Comparison of ENCODE assay signal across 14 cellular contexts in genomic region chr7:128941323-128941890, GRCh38. TPM values are rescaled to one million over a fixed set of nuclear protein-coding genes. Genes with fewer than 3 reads are reported as not detected.
DNase-seq lines count a peak whose midpoint lies in the region; ATAC-seq, FAIRE-seq and TF ChIP-seq lines count a peak whose summit lies in the region.
"Had no signal": no experiment of that assay in that cellular context is flagged by ENCODE, and none has a peak within 500 bp of the region (broad histone marks: within the 10 kb centered on the region; RNA-seq: fewer than 3 reads in every experiment).

No MANE protein-coding gene starts in this region.

- peaks cover 68% of the 10 kb centered on the region for H3K79me2 ChIP-seq in MM.1S (ENCODE audit: low read length)

- H3K9me2 ChIP-seq in MM.1S (replicated peaks; ENCODE audit: insufficient read depth, low read length) = no peaks in the 10 kb centered on the region

- 91% methylated on average over 12 of the region's 15 CpGs for WGBS in esophagus muscularis mucosa

- TF ChIP-seq CTCF in MM.1S (IDR thresholded peaks at IDR 0.05; ENCODE audit: low read length) = no peak
- no peak for TF ChIP-seq CTCF in esophagus muscularis mucosa (IDR thresholded peaks at IDR 0.05)

- H3K4me2 ChIP-seq in MM.1S (ENCODE audit: low read depth, low read length) = peak overlapping the region; percentile 97

- no peak for FAIRE-seq in GM19239 (lab: Jason Lieb, UNC)
- FAIRE-seq: colon had no signal

- TF ChIP-seq EP300 in esophagus muscularis mucosa (IDR thresholded peaks at IDR 0.05) = no peak

- DNase-seq in activated T-cell treated with anti-CD3 and anti-CD28 coated beads, Interleukin-2, amount 50 U/mL, for 24 hours = no peak
- DNase-seq in activated T-cell treated with anti-CD3 and anti-CD28 coated beads, Interleukin-2, amount 50 U/mL, for 48 hours = no peak
- no peak for DNase-seq in MM.1S
- DNase-seq in effector memory CD8-positive, alpha-beta T cell = no peak
- DNase-seq in stimulated activated naive B cell treated with anti-CD40 and anti-IgM and Interleukin-4, amounts not matched to agents 10 μg/mL and 1 μg/mL and 100 μg/mL, for 72 hours = no peak
- no peak for DNase-seq in NCI-H2107 treated with DMSO at 0.1 percent for 48 hours (lab: John Stamatoyannopoulos, UW; ENCODE audit: unreplicated experiment)
- no peak for DNase-seq in GM19239 (ENCODE audit: insufficient read length, low spot score)
- no peak for DNase-seq in esophagus muscularis mucosa (ENCODE audit: extremely low spot score)
- DNase-seq: DND-41; mesendoderm; NCI-H345; posterior cingulate gyrus; stimulated activated CD8-positive, alpha-beta memory T cell treated with anti-CD3 and anti-CD28 coated beads, Interleukin-4, amount 100 ng/mL, for 48 hours had no signal

- no peaks in the 10 kb centered on the region for H3K36me3 Mint-ChIP-seq in activated T-cell treated with anti-CD3 and anti-CD28 coated beads, Interleukin-2, amount 50 U/mL, for 24 hours (ENCODE audit: low read depth)
- H3K36me3 Mint-ChIP-seq in effector memory CD8-positive, alpha-beta T cell (ENCODE audit: insufficient read depth) = peaks cover 18% of the 10 kb centered on the region
- peaks cover 51 to 55% of the 10 kb centered on the region in 2 donors for H3K36me3 Mint-ChIP-seq in stimulated activated naive B cell treated with anti-CD40 and anti-IgM and Interleukin-4, amounts not matched to agents 10 μg/mL and 1 μg/mL and 100 μg/mL, for 72 hours

- H2AFZ ChIP-seq in MM.1S (ENCODE audit: low read length) = peak overlapping the region; percentile 10; the same call in 1 of the 2 replicates

- H3K36me3 ChIP-seq in MM.1S (replicated peaks; ENCODE audit: insufficient read depth, low read length) (no peaks in the 10 kb centered on the region; the same call in 1 of the 2 replicates), esophagus muscularis mucosa (no peaks in the 10 kb centered on the region)

- no peak for ATAC-seq in effector memory CD8-positive, alpha-beta T cell (replicated peaks)
- ATAC-seq in stimulated activated naive B cell treated with anti-CD40 and anti-IgM and Interleukin-4, amounts not matched to agents 10 μg/mL and 1 μg/mL and 100 μg/mL, for 72 hours (replicated peaks) = no peak

- peaks cover 37% of the 10 kb centered on the region for H3K4me1 ChIP-seq in MM.1S (ENCODE audit: low read length)
- peaks cover 11 to 20% (median 20%) of the 10 kb centered on the region in 4 donors for H3K4me1 ChIP-seq in esophagus muscularis mucosa

- H3K27me3 Mint-ChIP-seq in activated T-cell treated with anti-CD3 and anti-CD28 coated beads, Interleukin-2, amount 50 U/mL, for 24 hours = peaks cover 39% of the 10 kb centered on the region
- H3K27me3 Mint-ChIP-seq in effector memory CD8-positive, alpha-beta T cell = peaks cover 9 to 22% of the 10 kb centered on the region in 2 donors
- no peaks in the 10 kb centered on the region for H3K27me3 Mint-ChIP-seq in stimulated activated naive B cell treated with anti-CD40 and anti-IgM and Interleukin-4, amounts not matched to agents 10 μg/mL and 1 μg/mL and 100 μg/mL, for 72 hours

- no peaks in the 10 kb centered on the region for H3K9me3 Mint-ChIP-seq in activated T-cell treated with anti-CD3 and anti-CD28 coated beads, Interleukin-2, amount 50 U/mL, for 24 hours
- H3K9me3 Mint-ChIP-seq in effector memory CD8-positive, alpha-beta T cell = no peaks in the 10 kb centered on the region
- H3K9me3 Mint-ChIP-seq in stimulated activated naive B cell treated with anti-CD40 and anti-IgM and Interleukin-4, amounts not matched to agents 10 μg/mL and 1 μg/mL and 100 μg/mL, for 72 hours = no peaks in the 10 kb centered on the region

- peaks cover 47% of the 10 kb centered on the region for H3F3A ChIP-seq in MM.1S (ENCODE audit: insufficient read depth, low read length)

- H3K9ac ChIP-seq in MM.1S (ENCODE audit: low read length) = peak overlapping the region; percentile 68

- H3K4me1 Mint-ChIP-seq in activated T-cell treated with anti-CD3 and anti-CD28 coated beads, Interleukin-2, amount 50 U/mL, for 24 hours (ENCODE audit: low read depth) = peaks cover 30% of the 10 kb centered on the region
- peaks cover 21 to 29% of the 10 kb centered on the region in 2 donors for H3K4me1 Mint-ChIP-seq in effector memory CD8-positive, alpha-beta T cell (ENCODE audit: low read depth in 2 of 2)
- peaks cover 29 to 58% of the 10 kb centered on the region in 2 donors for H3K4me1 Mint-ChIP-seq in stimulated activated naive B cell treated with anti-CD40 and anti-IgM and Interleukin-4, amounts not matched to agents 10 μg/mL and 1 μg/mL and 100 μg/mL, for 72 hours

- intact Hi-C loops in esophagus muscularis mucosa (cut with DNase I) = no loop called here

- peak overlapping the region; percentile 32 for H3K4me3 Mint-ChIP-seq in activated T-cell treated with anti-CD3 and anti-CD28 coated beads, Interleukin-2, amount 50 U/mL, for 24 hours
- H3K4me3 Mint-ChIP-seq in effector memory CD8-positive, alpha-beta T cell = peak overlapping the region; percentile 30 to 80
- H3K4me3 Mint-ChIP-seq in stimulated activated naive B cell treated with anti-CD40 and anti-IgM and Interleukin-4, amounts not matched to agents 10 μg/mL and 1 μg/mL and 100 μg/mL, for 72 hours = peak overlapping the region; percentile 91 to 99

- H3K4me3 ChIP-seq in MM.1S (ENCODE audit: low read length) = peak overlapping the region; percentile 62
- peak overlapping the region in 1 of 4 donors; percentile 20 for H3K4me3 ChIP-seq in esophagus muscularis mucosa

- H4K20me1 ChIP-seq in MM.1S (ENCODE audit: insufficient read depth, low read length) = no peaks in the 10 kb centered on the region

- H3K27ac Mint-ChIP-seq in activated T-cell treated with anti-CD3 and anti-CD28 coated beads, Interleukin-2, amount 50 U/mL, for 24 hours = peak overlapping the region; percentile 2
- peak overlapping the region; percentile 40 to 65 for H3K27ac Mint-ChIP-seq in effector memory CD8-positive, alpha-beta T cell
- peak overlapping the region; percentile 96 for H3K27ac Mint-ChIP-seq in stimulated activated naive B cell treated with anti-CD40 and anti-IgM and Interleukin-4, amounts not matched to agents 10 μg/mL and 1 μg/mL and 100 μg/mL, for 72 hours

- TF ChIP-seq POLR2A in esophagus muscularis mucosa (IDR thresholded peaks at IDR 0.05; ENCODE audit: low read depth) = no peak

- H3K27ac ChIP-seq in MM.1S (ENCODE audit: low read length) (peak overlapping the region; percentile 90), esophagus muscularis mucosa (replicated peaks in 1 of 4) (no peak overlapping the region)

- H3K9me3 ChIP-seq in MM.1S (replicated peaks; ENCODE audit: insufficient read depth, low read length) (no peaks in the 10 kb centered on the region), esophagus muscularis mucosa (no peaks in the 10 kb centered on the region)

- H3K27me3 ChIP-seq in MM.1S (replicated peaks; ENCODE audit: insufficient read depth, low read length) (no peaks in the 10 kb centered on the region), esophagus muscularis mucosa (peaks cover 0 to 62% (median 13%) of the 10 kb centered on the region in 4 donors)

RNA-seq across cellular contexts. Expression of gene IRF5, which starts 3.7 kb away (rescaled TPM):
- 10 to 100 TPM in 1 of 4 donors, 1 to 10 TPM in 3; 7.6 to 14.5 (median 8.6) TPM for total RNA-seq in esophagus muscularis mucosa

RNA-seq across cellular contexts. Expression of gene KCP, which starts 30.9 kb away (rescaled TPM):
- under 1 TPM in 3 of 4 donors, not detected in 1; 0.13 to 0.66 (median 0.29) TPM for total RNA-seq in esophagus muscularis mucosa

Comparison
In these comparisons a context has a peak if more than half of its experiments do, and no peak if none do; other contexts are left out.
1. H3K27ac Mint-ChIP-seq: peak in every context shown above with its lines; median percentile 96 in stimulated activated naive B cell treated with anti-CD40 and anti-IgM and Interleukin-4, amounts not matched to agents 10 μg/mL and 1 μg/mL and 100 μg/mL, for 72 hours; 52 in effector memory CD8-positive, alpha-beta T cell; 2 in activated T-cell treated with anti-CD3 and anti-CD28 coated beads, Interleukin-2, amount 50 U/mL, for 24 hours.
2. H3K4me3 Mint-ChIP-seq: peak in every context shown above with its lines; median percentile 95 in stimulated activated naive B cell treated with anti-CD40 and anti-IgM and Interleukin-4, amounts not matched to agents 10 μg/mL and 1 μg/mL and 100 μg/mL, for 72 hours; 55 in effector memory CD8-positive, alpha-beta T cell; 32 in activated T-cell treated with anti-CD3 and anti-CD28 coated beads, Interleukin-2, amount 50 U/mL, for 24 hours.